ENCODE assay signal across 25 cellular contexts in genomic region chr15:61769557-61769956, GRCh38.
"Had no signal": no experiment of that assay in that cellular context is flagged by ENCODE, and none has a peak within 500 bp of the region (broad histone marks: within the 10 kb centered on the region; RNA-seq: fewer than 3 reads in every experiment).

No MANE protein-coding gene starts in this region.

- H3K27ac ChIP-seq: neutrophil, pancreas, prostate gland, right lobe of liver, sigmoid colon, stomach, thoracic aorta, thyroid gland, tibial nerve, upper lobe of left lung, vagina had no signal

- H3K9me3 ChIP-seq: neutrophil, pancreas, prostate gland, right lobe of liver, thyroid gland had no signal

- ATAC-seq: naive thymus-derived CD8-positive, alpha-beta T cell; natural killer cell treated with Interleukin-12 subunit alpha and Interleukin-12 subunit beta and Interleukin-15 and Interleukin-18, amount 100 ng/mL, for 72 hours; pancreas; right cardiac atrium; right lobe of liver; stimulated activated effector memory CD8-positive, alpha-beta T cell treated with anti-CD3 and anti-CD28 coated beads, Interleukin-12 subunit alpha, Interleukin-12 subunit beta, amount 100 ng/mL, for 72 hours; stimulated activated naive B cell treated with anti-CD40 and anti-IgM and Interleukin-4, amounts not matched to agents 10 μg/mL and 1 μg/mL and 100 μg/mL, for 72 hours had no signal

- H3K4me1 ChIP-seq: pancreas, prostate gland, right lobe of liver, sigmoid colon, stomach, tibial nerve, upper lobe of left lung, vagina had no signal

- H3K36me3 ChIP-seq: neutrophil, pancreas, prostate gland, right lobe of liver, sigmoid colon, stomach, thoracic aorta, thyroid gland, tibial nerve, upper lobe of left lung, vagina had no signal

- H3K4me3 ChIP-seq: pancreas, prostate gland, right lobe of liver, sigmoid colon, stomach, thoracic aorta, thyroid gland, tibial nerve, upper lobe of left lung, vagina had no signal

- DNase-seq: naive thymus-derived CD8-positive, alpha-beta T cell; nephron progenitor cell; nucleus accumbens; pancreas; right cardiac atrium; right lobe of liver; sigmoid colon; small intestine; stimulated activated CD4-positive, alpha-beta T cell treated with anti-CD3 and anti-CD28 coated beads, Interleukin-15, amount 100 ng/mL, for 24 hours; stimulated activated CD4-positive, alpha-beta T cell treated with anti-CD3 and anti-CD28 coated beads, Interleukin-2, amount 100 ng/mL, for 24 hours; stimulated activated CD4-positive, alpha-beta T cell treated with anti-CD3 and anti-CD28 coated beads, Interleukin-2, amount 100 ng/mL, for 48 hours; stimulated activated CD4-positive, alpha-beta T cell treated with anti-CD3 and anti-CD28 coated beads, Interleukin-4, amount 100 ng/mL, for 24 hours; stimulated activated naive B cell treated with anti-CD40 and anti-IgM and Interleukin-4, amounts not matched to agents 10 μg/mL and 1 μg/mL and 100 μg/mL, for 72 hours; stimulated activated naive CD4-positive, alpha-beta T cell treated with Interleukin-2 at 50 U/mL for 16 hours; stomach; thyroid gland; trophoblast cell; upper lobe of left lung had no signal

- H3K27me3 ChIP-seq: pancreas, right lobe of liver, sigmoid colon, stomach, thyroid gland, tibial nerve, upper lobe of left lung, vagina had no signal
